ENCODE assay signal across 23 cellular contexts in the genomic region with DNA sequence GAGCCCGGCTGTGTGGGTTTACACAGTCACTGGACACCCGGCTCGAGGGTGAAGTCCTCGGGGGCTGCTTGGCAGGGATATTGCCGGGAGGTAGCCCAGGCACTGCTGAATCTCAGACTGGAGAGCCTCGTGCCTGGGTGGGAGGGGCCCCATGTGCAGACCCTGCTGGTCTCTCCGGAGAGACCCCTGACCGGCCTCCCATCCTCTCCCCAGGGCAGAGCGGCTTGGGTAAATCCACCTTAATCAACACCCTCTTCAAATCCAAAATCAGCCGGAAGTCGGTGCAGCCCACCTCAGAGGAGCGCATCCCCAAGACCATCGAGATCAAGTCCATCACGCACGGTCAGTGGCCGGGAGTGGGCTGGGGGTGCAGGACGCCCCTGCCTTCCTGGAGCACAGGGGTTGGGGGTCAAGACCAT.
"Had no signal": no experiment of that assay in that cellular context is flagged by ENCODE, and none has a peak within 500 bp of the region (broad histone marks: within the 10 kb centered on the region; RNA-seq: fewer than 3 reads in every experiment).

No MANE protein-coding gene starts in this region.

- ATAC-seq: activated naive CD8-positive, alpha-beta T cell treated with anti-CD3 and anti-CD28 coated beads, Interleukin-2, amount 50 U/mL, for 24 hours; activated T-cell treated with anti-CD3 and anti-CD28 coated beads, Interleukin-2, amount 50 U/mL, for 72 hours; body of pancreas; esophagus mucosa; left cardiac atrium; naive thymus-derived CD4-positive, alpha-beta T cell; right cardiac atrium; stimulated activated naive CD8-positive, alpha-beta T cell treated with anti-CD3 and anti-CD28 coated beads, Interleukin-15, amount 100 ng/mL, for 72 hours had no signal

- H3K4me3 ChIP-seq: body of pancreas, lung, tibial artery had no signal

- H3K9me3 ChIP-seq: body of pancreas, tibial artery had no signal

- H3K9me3 Mint-ChIP-seq: activated CD4-positive, alpha-beta memory T cell treated with anti-CD3 and anti-CD28 coated beads, Interleukin-2, amount 10 ng/mL, durations not matched to agents 7 days and 5 days; activated CD4-positive, alpha-beta T cell treated with anti-CD3 and anti-CD28 coated beads, Interleukin-2, amount 10 ng/mL, durations not matched to agents 24 days and 14 days; activated naive CD4-positive, alpha-beta T cell treated with anti-CD3 and anti-CD28 coated beads, Interleukin-2, amount 10 ng/mL, durations not matched to agents 7 days and 5 days; activated naive CD8-positive, alpha-beta T cell treated with anti-CD3 and anti-CD28 coated beads, Interleukin-2, amount 50 U/mL, for 24 hours; activated T-cell treated with anti-CD3 and anti-CD28 coated beads, Interleukin-2, amount 50 U/mL, for 72 hours; stimulated activated naive CD8-positive, alpha-beta T cell treated with anti-CD3 and anti-CD28 coated beads, Interleukin-15, amount 100 ng/mL, for 72 hours had no signal

- H3K27me3 ChIP-seq: body of pancreas, tibial artery had no signal

- H3K4me3 Mint-ChIP-seq: activated CD4-positive, alpha-beta memory T cell treated with anti-CD3 and anti-CD28 coated beads, Interleukin-2, amount 10 ng/mL, durations not matched to agents 7 days and 5 days; activated CD4-positive, alpha-beta T cell treated with anti-CD3 and anti-CD28 coated beads, Interleukin-2, amount 10 ng/mL, durations not matched to agents 24 days and 14 days; activated naive CD4-positive, alpha-beta T cell treated with anti-CD3 and anti-CD28 coated beads, Interleukin-2, amount 10 ng/mL, durations not matched to agents 7 days and 5 days; activated naive CD8-positive, alpha-beta T cell treated with anti-CD3 and anti-CD28 coated beads, Interleukin-2, amount 50 U/mL, for 24 hours; activated T-cell treated with anti-CD3 and anti-CD28 coated beads, Interleukin-2, amount 50 U/mL, for 72 hours; stimulated activated naive CD8-positive, alpha-beta T cell treated with anti-CD3 and anti-CD28 coated beads, Interleukin-15, amount 100 ng/mL, for 72 hours had no signal

- H3K4me1 ChIP-seq: body of pancreas, parathyroid adenoma had no signal

- H3K27me3 Mint-ChIP-seq: activated CD4-positive, alpha-beta memory T cell treated with anti-CD3 and anti-CD28 coated beads, Interleukin-2, amount 10 ng/mL, durations not matched to agents 7 days and 5 days; activated CD4-positive, alpha-beta T cell treated with anti-CD3 and anti-CD28 coated beads, Interleukin-2, amount 10 ng/mL, durations not matched to agents 24 days and 14 days; activated naive CD4-positive, alpha-beta T cell treated with anti-CD3 and anti-CD28 coated beads, Interleukin-2, amount 10 ng/mL, durations not matched to agents 7 days and 5 days; activated naive CD8-positive, alpha-beta T cell treated with anti-CD3 and anti-CD28 coated beads, Interleukin-2, amount 50 U/mL, for 24 hours; naive thymus-derived CD4-positive, alpha-beta T cell; stimulated activated naive CD8-positive, alpha-beta T cell treated with anti-CD3 and anti-CD28 coated beads, Interleukin-15, amount 100 ng/mL, for 72 hours had no signal

- H3K27ac ChIP-seq: body of pancreas, parathyroid adenoma, tibial artery had no signal

- H3K27ac Mint-ChIP-seq: activated T-cell treated with anti-CD3 and anti-CD28 coated beads, Interleukin-2, amount 50 U/mL, for 72 hours had no signal

- DNase-seq: activated CD4-positive, alpha-beta memory T cell treated with anti-CD3 and anti-CD28 coated beads, Interleukin-2, amount 10 ng/mL, durations not matched to agents 7 days and 5 days; activated CD4-positive, alpha-beta T cell treated with anti-CD3 and anti-CD28 coated beads, Interleukin-2, amount 10 ng/mL, durations not matched to agents 24 days and 14 days; activated effector memory CD4-positive, alpha-beta T cell treated with Interleukin-2 at 50 U/mL for 16 hours; activated naive CD4-positive, alpha-beta T cell treated with anti-CD3 and anti-CD28 coated beads, Interleukin-2, amount 10 ng/mL, durations not matched to agents 7 days and 5 days; activated naive CD8-positive, alpha-beta T cell treated with anti-CD3 and anti-CD28 coated beads, Interleukin-2, amount 50 U/mL, for 24 hours; activated T-cell treated with anti-CD3 and anti-CD28 coated beads, Interleukin-2, amount 50 U/mL, for 72 hours; anterior cingulate cortex; body of pancreas; caudate nucleus; dermis blood vessel endothelial cell; effector CD8-positive, alpha-beta T cell; foreskin melanocyte; hypothalamus; left cardiac atrium; naive thymus-derived CD4-positive, alpha-beta T cell; stimulated activated CD4-positive, alpha-beta T cell treated with anti-CD3 and anti-CD28 coated beads, Interleukin-12 subunit alpha, Interleukin-12 subunit beta, amount 100 ng/mL, for 4 hours; stimulated activated CD4-positive, alpha-beta T cell treated with anti-CD3 and anti-CD28 coated beads, Interleukin-4, amount 100 ng/mL, for 4 hours; stimulated activated naive CD8-positive, alpha-beta T cell treated with anti-CD3 and anti-CD28 coated beads, Interleukin-15, amount 100 ng/mL, for 72 hours; tibial artery had no signal
